Comparison of ENCODE assay signal across 7 cellular contexts in the genomic region with DNA sequence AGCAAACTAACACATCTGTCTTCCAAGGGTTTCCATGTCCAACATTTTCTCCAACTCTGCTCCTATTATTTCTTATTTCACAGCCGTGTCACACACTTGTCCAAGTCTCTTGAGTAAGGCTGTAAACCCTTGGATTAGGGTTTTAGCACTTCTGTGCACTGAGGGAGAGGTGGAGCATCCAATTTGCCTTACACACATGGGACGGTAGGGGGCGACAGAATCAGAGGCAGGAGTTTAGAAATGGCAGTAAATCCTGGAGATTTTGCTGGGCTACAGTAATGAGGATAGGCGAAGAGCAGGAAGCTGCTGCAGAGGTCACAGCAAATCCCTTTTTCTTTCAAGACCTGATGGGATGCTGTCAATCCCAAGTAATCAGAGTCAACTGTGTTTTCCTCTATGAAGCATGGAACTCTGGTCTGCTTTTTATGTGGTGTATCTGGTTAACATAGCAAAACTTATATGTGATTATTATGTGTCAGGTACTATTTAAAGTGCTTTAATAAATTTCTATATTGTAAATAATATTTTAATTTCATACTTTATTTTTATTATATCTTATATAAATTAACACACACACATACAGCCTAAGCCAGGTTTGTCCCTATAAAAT. TPM values are rescaled to one million over a fixed set of nuclear protein-coding genes. Genes with fewer than 3 reads are reported as not detected.
DNase-seq lines count a peak whose midpoint lies in the region; ATAC-seq, FAIRE-seq and TF ChIP-seq lines count a peak whose summit lies in the region.

No MANE protein-coding gene starts in this region.

- no peaks in the 10 kb centered on the region for H3K27me3 ChIP-seq in foreskin keratinocyte

- no peaks in the 10 kb centered on the region for H3K36me3 Mint-ChIP-seq in activated T-helper 17 cell treated with anti-CD3 and anti-CD28 coated beads, Interleukin-2, amount 50 U/mL, for 72 hours (ENCODE audit: low read depth)

- ATAC-seq in foreskin keratinocyte: peak; percentile 35
- ATAC-seq in activated T-helper 17 cell treated with anti-CD3 and anti-CD28 coated beads, Interleukin-2, amount 50 U/mL, for 72 hours (replicated peaks): no peak
- no peak for ATAC-seq in GM21360 (IDR thresholded peaks at IDR 0.05; ENCODE audit: unreplicated experiment)

- H3K4me1 ChIP-seq in foreskin keratinocyte: no peaks in the 10 kb centered on the region

- in situ Hi-C loops in GM13977 (cut with MboI; ENCODE audit: low pct_unique_long_range_greater_than_20kb, low sequenced_read_pairs, unreplicated experiment): no loop called here

- no peak overlapping the region for H3K27ac Mint-ChIP-seq in activated T-helper 17 cell treated with anti-CD3 and anti-CD28 coated beads, Interleukin-2, amount 50 U/mL, for 72 hours

- H3K4me1 Mint-ChIP-seq in activated T-helper 17 cell treated with anti-CD3 and anti-CD28 coated beads, Interleukin-2, amount 50 U/mL, for 72 hours: no peaks in the 10 kb centered on the region

- peak; percentile 28 for TF ChIP-seq CTCF in D721Med (IDR thresholded peaks at IDR 0.05; ENCODE audit: insufficient read depth, missing control alignments)
- peak; percentile 56 for TF ChIP-seq CTCF in GM13977 (IDR thresholded peaks at IDR 0.05; ENCODE audit: extremely low read depth, insufficient read depth, missing control alignments)
- peak; percentile 83 for TF ChIP-seq CTCF in foreskin keratinocyte (conservative IDR thresholded peaks at IDR 0.05)

- peaks cover 14% of the 10 kb centered on the region for H3K27me3 Mint-ChIP-seq in activated T-helper 17 cell treated with anti-CD3 and anti-CD28 coated beads, Interleukin-2, amount 50 U/mL, for 72 hours

- no peak for DNase-seq in D721Med (ENCODE audit: insufficient read length, low spot score)
- DNase-seq in GM13977 (ENCODE audit: low spot score): no peak
- DNase-seq in RCC 7860 (ENCODE audit: low spot score): peak; percentile 11
- no peak for DNase-seq in foreskin keratinocyte
- no peak for DNase-seq in T-helper 9 cell

- H3K9me3 Mint-ChIP-seq in activated T-helper 17 cell treated with anti-CD3 and anti-CD28 coated beads, Interleukin-2, amount 50 U/mL, for 72 hours: no peaks in the 10 kb centered on the region

- no peak overlapping the region for H3K4me3 Mint-ChIP-seq in activated T-helper 17 cell treated with anti-CD3 and anti-CD28 coated beads, Interleukin-2, amount 50 U/mL, for 72 hours

- no peak for FAIRE-seq in D721Med (lab: Jason Lieb, UNC)
- FAIRE-seq in RCC 7860 (lab: Jason Lieb, UNC): no peak

- no peak overlapping the region for H3K27ac ChIP-seq in foreskin keratinocyte

RNA-seq across cellular contexts. Expression of gene LCE5A, which starts 15.4 kb away (rescaled TPM):
- total RNA-seq in foreskin keratinocyte: not detected in 2 replicates
- not detected in 2 replicates for polyA plus RNA-seq in foreskin keratinocyte
- not detected for total RNA-seq in activated T-helper 17 cell treated with anti-CD3 and anti-CD28 coated beads, Interleukin-2, amount 50 U/mL, for 72 hours

RNA-seq across cellular contexts. Expression of gene CRCT1, which starts 19.1 kb away (rescaled TPM):
- total RNA-seq in foreskin keratinocyte: 1.7 and 3.5 TPM in 2 replicates
- 2.6 and 5.6 TPM in 2 replicates for polyA plus RNA-seq in foreskin keratinocyte
- not detected for total RNA-seq in activated T-helper 17 cell treated with anti-CD3 and anti-CD28 coated beads, Interleukin-2, amount 50 U/mL, for 72 hours

Comparison
In these comparisons a context has a peak if more than half of its experiments do, and no peak if none do; other contexts are left out.
1. CTCF ChIP-seq: peak in every context shown above with its lines; median percentile 83 in foreskin keratinocyte; 56 in GM13977; 28 in D721Med.